8 cellular contexts compared by ENCODE assay signal in the genomic region with DNA sequence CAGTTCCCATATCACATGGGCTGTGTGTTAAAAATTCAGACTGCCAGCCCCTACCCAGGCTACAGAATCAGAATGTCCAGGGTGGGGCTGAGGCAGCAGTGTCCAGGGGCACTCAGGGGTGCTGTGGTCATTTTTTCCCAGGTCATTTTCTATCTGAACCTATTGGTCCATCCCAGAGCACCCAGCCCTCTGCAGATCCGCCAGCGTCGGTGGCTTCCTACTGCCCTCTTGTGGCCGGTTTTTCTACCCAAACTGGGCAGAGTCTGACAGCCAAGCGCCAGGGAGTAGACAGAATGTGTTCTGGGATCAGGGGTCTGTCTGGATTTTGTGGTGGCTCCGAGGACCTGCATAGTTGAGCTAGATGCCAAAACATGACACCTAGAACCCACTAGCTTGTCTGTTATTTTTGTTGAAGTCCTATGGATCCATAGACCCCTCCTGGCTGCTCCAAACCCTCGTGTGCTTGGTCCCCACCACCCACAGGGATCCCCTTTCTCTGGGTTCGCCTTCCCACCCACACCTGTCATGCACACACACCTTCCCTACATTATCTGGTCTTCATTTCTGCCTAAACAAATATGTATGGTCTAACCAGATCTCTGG. TPM values are rescaled to one million over a fixed set of nuclear protein-coding genes. Genes with fewer than 3 reads are reported as not detected.
A peak's percentile ranks its signal among the peaks of the same experiment; 100 is the strongest.
DNase-seq lines count a peak whose midpoint lies in the region; TF ChIP-seq lines count a peak whose summit lies in the region.

No MANE protein-coding gene starts in this region.

- H3K36me3 Mint-ChIP-seq in activated naive CD4-positive, alpha-beta T cell treated with anti-CD3 and anti-CD28 coated beads for 36 hours (ENCODE audit: low read depth): no peaks in the 10 kb centered on the region

- H3K27ac Mint-ChIP-seq in activated naive CD4-positive, alpha-beta T cell treated with anti-CD3 and anti-CD28 coated beads for 36 hours: no peak overlapping the region

- in situ Hi-C loops in SK-MEL-5 (cut with HindIII; ENCODE audit: low pct_unique_long_range_greater_than_20kb, low sequenced_read_pairs): no loop called here

- H3K27me3 Mint-ChIP-seq in activated naive CD4-positive, alpha-beta T cell treated with anti-CD3 and anti-CD28 coated beads for 36 hours (ENCODE audit: low read depth): peaks cover 2% of the 10 kb centered on the region

- DNase-seq in NK-92 treated with Interleukin-12 subunit alpha and Interleukin-12 subunit beta, amount 100 ng/mL, for 24 hours (lab: John Stamatoyannopoulos, UW): peak; percentile 32
- no peak for DNase-seq in NK-92 (lab: John Stamatoyannopoulos, UW; ENCODE audit: unreplicated experiment)
- DNase-seq in SK-MEL-5 (ENCODE audit: low read depth, low spot score): peak; percentile 92
- DNase-seq in activated naive CD4-positive, alpha-beta T cell treated with anti-CD3 and anti-CD28 coated beads for 36 hours: peak; percentile 81
- peak; percentile 39 to 86 (median 68) for DNase-seq in head of caudate nucleus
- DNase-seq in posterior vena cava (ENCODE audit: low spot score): peak; percentile 91
- peak; percentile 77 for DNase-seq in ureter (ENCODE audit: low spot score)

- intact Hi-C loops in activated naive CD4-positive, alpha-beta T cell treated with anti-CD3 and anti-CD28 coated beads for 36 hours (cut with micrococcal nuclease): loop anchor here (1.0 to 5.0 kb wide), 4 partner anchors 59 to 495 kb away; no protein-coding TSS in a partner anchor
- intact Hi-C loops in head of caudate nucleus (cut with DNase I) (no loop called here), posterior vena cava (cut with DNase I) (loop anchor here in 1 of 2 donors (10.0 kb wide), 1 partner anchor 56 kb away; no protein-coding TSS in a partner anchor)

- peaks cover 34% of the 10 kb centered on the region for H3K4me1 Mint-ChIP-seq in activated naive CD4-positive, alpha-beta T cell treated with anti-CD3 and anti-CD28 coated beads for 36 hours (ENCODE audit: low read depth)

- no peaks in the 10 kb centered on the region for H3K9me3 Mint-ChIP-seq in activated naive CD4-positive, alpha-beta T cell treated with anti-CD3 and anti-CD28 coated beads for 36 hours

- peak; percentile 70 for TF ChIP-seq CTCF in LNCAP (IDR thresholded peaks at IDR 0.05)

- CTCF ChIA-PET in activated naive CD4-positive, alpha-beta T cell treated with anti-CD3 and anti-CD28 coated beads for 36 hours (lab: Charles Lee): interaction anchor here (0.6 to 5.2 kb wide), 19 partner anchors 14 to 571 kb away, joined by 3 to 54 read pairs (median 4); no protein-coding TSS in a partner anchor

- no peak overlapping the region for H3K4me3 Mint-ChIP-seq in activated naive CD4-positive, alpha-beta T cell treated with anti-CD3 and anti-CD28 coated beads for 36 hours

RNA-seq across cellular contexts. Expression of a gene that starts 34.1 kb away (rescaled TPM):
- 13.0 and 14.3 TPM in 2 replicates for total RNA-seq in SK-MEL-5 (2014; rRNA removed; shearing (Covaris generic))
- polyA plus RNA-seq in SK-MEL-5 (2015; cell fraction: cytosol; rRNA removed): 4.9 and 6.3 TPM in 2 replicates
- 10.2 and 30.2 TPM in 2 replicates for polyA plus RNA-seq in SK-MEL-5 (2015; cell fraction: nucleus; rRNA removed)
- total RNA-seq in activated naive CD4-positive, alpha-beta T cell treated with anti-CD3 and anti-CD28 coated beads for 36 hours: 1 to 10 TPM in 1 of 2 experiments, under 1 TPM in 1; 0.79 to 1.2 TPM
- total RNA-seq in posterior vena cava: 1 to 10 TPM; 6.4 to 6.6 TPM
- 10.7 TPM for total RNA-seq in ureter
